Comparison of ENCODE assay signal across 8 cellular contexts in genomic region chr1:144412068-144412471, GRCh38. TPM values are rescaled to one million over a fixed set of nuclear protein-coding genes. Genes with fewer than 3 reads are reported as not detected.
DNase-seq lines count a peak whose midpoint lies in the region; ATAC-seq and TF ChIP-seq lines count a peak whose summit lies in the region.
"Not testable (repeated sequence)": the region's sequence is repeated elsewhere in the genome, so short reads cannot be mapped to it uniquely, and the experiment has no call there.

No MANE protein-coding gene starts in this region.

- not testable (repeated sequence) for H3F3A ChIP-seq in SK-N-SH (replicated peaks; ENCODE audit: insufficient read depth); neural progenitor cell (ENCODE audit: low read depth)

- H3K9me2 ChIP-seq in SK-N-SH = not testable (repeated sequence)

- H3K4me3 ChIP-seq in SK-N-SH (ENCODE audit: low read depth in 2 of 2, low read length in 1 of 2) (peak overlapping the region in 1 of 2 experiments; percentile 12; a peak in 1 of 4 replicates), fibroblast of the aortic adventitia (ENCODE audit: low read depth, low read length) (peak overlapping the region; percentile 67), neural progenitor cell (peak overlapping the region; percentile 68)

- not testable (repeated sequence) for H3K4me1 ChIP-seq in SK-N-SH (ENCODE audit: control insufficient read depth in 1 of 2, insufficient read depth in 2 of 2, low read depth in 1 of 2, low read length in 1 of 2); neural progenitor cell

- POLR2A ChIA-PET in SK-N-SH (lab: Yijun Ruan, JAX) = interaction anchor here (1.2 kb wide), 1 partner anchor 140 kb away, joined by 8 read pairs; no protein-coding TSS in a partner anchor

- TF ChIP-seq RAD21 in SK-N-SH (IDR thresholded peaks at IDR 0.05; ENCODE audit: low read length) = not testable (repeated sequence)

- H3K4me2 ChIP-seq in SK-N-SH = not testable (repeated sequence)
- peak overlapping the region; percentile 47 for H3K4me2 ChIP-seq in neural progenitor cell

- peak; percentile 62 for ATAC-seq in HG02588 (IDR thresholded peaks at IDR 0.05; ENCODE audit: unreplicated experiment)

- CTCF ChIA-PET in SK-N-SH (lab: Yijun Ruan, JAX) = not testable (repeated sequence)

- not testable (repeated sequence) for H3K9me3 Mint-ChIP-seq in neural progenitor cell

- peak overlapping the region; percentile 42 to 67; a peak in 3 of 4 replicates for H3K27ac ChIP-seq in SK-N-SH (ENCODE audit: low read depth in 2 of 2, low read length in 1 of 2)
- H3K27ac ChIP-seq in neural progenitor cell = peak overlapping the region; percentile 80

- H3K27me3 ChIP-seq in SK-N-SH (ENCODE audit: insufficient read depth); neural progenitor cell: not testable (repeated sequence)

- not testable (repeated sequence) for H3K36me3 Mint-ChIP-seq in neural progenitor cell

- DNase-seq in Daoy (ENCODE audit: low read depth) (peak; percentile 88), NCI-H1105 treated with DMSO at 0.1 percent for 48 hours (lab: John Stamatoyannopoulos, UW) (peak; percentile 61), fibroblast of the aortic adventitia (ENCODE audit: low read depth) (peak; percentile 77), neural progenitor cell (ENCODE audit: low spot score) (peak; percentile 73)
- not testable (repeated sequence) for DNase-seq in SK-N-SH
- DNase-seq in activated gamma-delta T cell treated with anti-CD3 and anti-CD28 coated beads, Interleukin-2, amount 50 U/mL, for 16 hours (ENCODE audit: low read depth) = peak; percentile 59
- peak; percentile 45 for DNase-seq in stimulated activated CD8-positive, alpha-beta memory T cell treated with anti-CD3 and anti-CD28 coated beads, Interleukin-7, amount 100 ng/mL, for 24 hours (ENCODE audit: low read depth)

- not testable (repeated sequence) for TF ChIP-seq CTCF in SK-N-SH (IDR thresholded peaks at IDR 0.05); fibroblast of the aortic adventitia (IDR thresholded peaks at IDR 0.05; ENCODE audit: insufficient read depth, low read length); neural progenitor cell (IDR thresholded peaks at IDR 0.05)

- not testable (repeated sequence) for H3K27me3 Mint-ChIP-seq in neural progenitor cell (ENCODE audit: insufficient read depth, low read depth)

- H3K36me3 ChIP-seq in SK-N-SH (replicated peaks in 1 of 2; ENCODE audit: control insufficient read depth in 1 of 2, insufficient read depth in 2 of 2, low read length in 1 of 2); neural progenitor cell: not testable (repeated sequence)

- H4K20me1 ChIP-seq in SK-N-SH (ENCODE audit: insufficient read depth); neural progenitor cell (ENCODE audit: low read depth): not testable (repeated sequence)

- H3K79me2 ChIP-seq in SK-N-SH (ENCODE audit: insufficient read depth); neural progenitor cell (ENCODE audit: low read depth): not testable (repeated sequence)

- H3K4me3 Mint-ChIP-seq in neural progenitor cell = peak overlapping the region; percentile 97

- H2AFZ ChIP-seq in SK-N-SH (ENCODE audit: low read depth) = peak overlapping the region; percentile 96
- not testable (repeated sequence) for H2AFZ ChIP-seq in neural progenitor cell (replicated peaks)

- H3K9me3 ChIP-seq in SK-N-SH; neural progenitor cell (ENCODE audit: low read depth): not testable (repeated sequence)

- peak overlapping the region; percentile 100 for H3K27ac Mint-ChIP-seq in neural progenitor cell

- not testable (repeated sequence) for H3K9ac ChIP-seq in SK-N-SH, neural progenitor cell

- H3K4me1 Mint-ChIP-seq in neural progenitor cell = not testable (repeated sequence)

- WGBS in SK-N-SH (ENCODE audit: low lambda C conversion rate) = under 1% methylated on average over 17 of the region's 23 CpGs

- not testable (repeated sequence) for TF ChIP-seq EP300 in SK-N-SH (IDR thresholded peaks at IDR 0.05; ENCODE audit: borderline replicate concordance in 1 of 2, low read depth in 1 of 2, low read length in 1 of 2)

TF ChIP-seq in SK-N-SH, 30 proteins besides CTCF, POLR2A, EP300 and RAD21:
- peak; percentile 54 for TF ChIP-seq GABPA (IDR thresholded peaks at IDR 0.05; ENCODE audit: low read depth)

RNA-seq across cellular contexts. Expression of gene PPIAL4E, which starts 38.6 kb away (rescaled TPM):
- 0.17 TPM in 1 of 2 replicates, not detected in the other for total RNA-seq in Daoy (2014; rRNA removed; shearing (Covaris generic))
- not detected in 2 replicates for polyA plus RNA-seq in SK-N-SH (2012; rRNA removed)
- not detected in 2 replicates for polyA plus RNA-seq in SK-N-SH (2012; cell fraction: cytosol; rRNA removed)
- polyA plus RNA-seq in SK-N-SH (2012; cell fraction: nucleus; rRNA removed) = not detected in 2 replicates
- total RNA-seq in fibroblast of the aortic adventitia (ENCODE audit: low replicate concordance) = not detected in 2 replicates
- total RNA-seq in neural progenitor cell (ENCODE audit: low replicate concordance) = not detected in 2 replicates

RNA-seq across cellular contexts. Expression of gene NBPF15, which starts 49.4 kb away (rescaled TPM):
- total RNA-seq in Daoy (2014; rRNA removed; shearing (Covaris generic)) = 19.7 and 23.3 TPM in 2 replicates
- 47.5 and 63.9 TPM in 2 replicates for polyA plus RNA-seq in SK-N-SH (2012; rRNA removed)
- 26.3 and 27.8 TPM in 2 replicates for polyA plus RNA-seq in SK-N-SH (2012; cell fraction: cytosol; rRNA removed)
- polyA plus RNA-seq in SK-N-SH (2012; cell fraction: nucleus; rRNA removed) = 161 and 279 TPM in 2 replicates
- 38.0 and 43.8 TPM in 2 replicates for total RNA-seq in fibroblast of the aortic adventitia (ENCODE audit: low replicate concordance)
- 14.6 and 19.5 TPM in 2 replicates for total RNA-seq in neural progenitor cell (ENCODE audit: low replicate concordance)
